In genomic region chr11:101354801-101355200, GRCh38 we compare ENCODE assay signal across 2 cellular contexts.
"Had no signal": no experiment of that assay in that cellular context is flagged by ENCODE, and none has a peak within 500 bp of the region (broad histone marks: within the 10 kb centered on the region; RNA-seq: fewer than 3 reads in every experiment).

No MANE protein-coding gene starts in this region.

- DNase-seq: GDM1, GF-D8 had no signal
